ENCODE assay signal across 25 cellular contexts in the genomic region with DNA sequence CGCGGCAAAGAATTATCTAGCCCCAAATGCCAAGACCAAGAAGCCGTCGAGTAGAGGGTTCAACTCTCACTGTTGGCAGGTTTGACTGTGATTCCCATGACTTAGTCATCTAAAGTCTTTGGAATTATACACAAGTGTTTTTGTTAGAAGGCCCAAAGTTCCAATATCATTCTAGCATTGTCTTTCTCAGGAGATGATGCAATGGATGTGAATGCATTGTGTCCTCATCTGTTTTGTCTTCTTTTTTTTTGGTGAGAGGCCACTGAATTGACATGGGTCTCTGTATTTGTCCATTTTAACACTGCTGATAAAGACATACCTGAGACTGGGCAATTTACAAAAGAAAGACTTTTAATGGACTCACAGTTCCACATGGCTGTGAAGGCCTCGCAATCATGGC.
"Had no signal": no experiment of that assay in that cellular context is flagged by ENCODE, and none has a peak within 500 bp of the region (broad histone marks: within the 10 kb centered on the region; RNA-seq: fewer than 3 reads in every experiment).

No MANE protein-coding gene starts in this region.

- H3K4me3 Mint-ChIP-seq: effector memory CD8-positive, alpha-beta T cell; memory B cell; naive thymus-derived CD4-positive, alpha-beta T cell; nephron progenitor cell; stimulated activated memory B cell treated with anti-CD40 and anti-IgM and Interleukin-4, amounts not matched to agents 10 μg/mL and 1 μg/mL and 100 μg/mL, for 72 hours; type B pancreatic cell had no signal

- H3K9me3 ChIP-seq: esophagus squamous epithelium, gastrocnemius medialis, prostate gland, spleen, testis, tibial artery had no signal

- H3K9me3 Mint-ChIP-seq: effector memory CD8-positive, alpha-beta T cell had no signal

- H3K27ac ChIP-seq: esophagus squamous epithelium, gastrocnemius medialis, prostate gland, skin epidermis, spleen, testis, tibial artery had no signal

- H3K36me3 Mint-ChIP-seq: memory B cell; stimulated activated memory B cell treated with anti-CD40 and anti-IgM and Interleukin-4, amounts not matched to agents 10 μg/mL and 1 μg/mL and 100 μg/mL, for 72 hours had no signal

- H3K27me3 Mint-ChIP-seq: naive thymus-derived CD4-positive, alpha-beta T cell; stimulated activated memory B cell treated with anti-CD40 and anti-IgM and Interleukin-4, amounts not matched to agents 10 μg/mL and 1 μg/mL and 100 μg/mL, for 72 hours; type B pancreatic cell had no signal

- H3K27ac Mint-ChIP-seq: effector memory CD8-positive, alpha-beta T cell; memory B cell; nephron progenitor cell; stimulated activated memory B cell treated with anti-CD40 and anti-IgM and Interleukin-4, amounts not matched to agents 10 μg/mL and 1 μg/mL and 100 μg/mL, for 72 hours; type B pancreatic cell had no signal

- H3K4me1 ChIP-seq: gastrocnemius medialis, prostate gland, spleen, testis, tibial artery had no signal

- H3K36me3 ChIP-seq: esophagus squamous epithelium, gastrocnemius medialis, prostate gland, spleen, tibial artery had no signal

- H3K4me3 ChIP-seq: esophagus squamous epithelium, gastrocnemius medialis, lung, prostate gland, skin epidermis, spleen, testis, tibial artery had no signal

- H3K4me1 Mint-ChIP-seq: memory B cell; stimulated activated memory B cell treated with anti-CD40 and anti-IgM and Interleukin-4, amounts not matched to agents 10 μg/mL and 1 μg/mL and 100 μg/mL, for 72 hours had no signal

- H3K27me3 ChIP-seq: esophagus squamous epithelium, gastrocnemius medialis, spleen, testis, tibial artery had no signal

- DNase-seq: cortex of kidney; effector memory CD8-positive, alpha-beta T cell; erythroblast; esophagus squamous epithelium; foreskin fibroblast; gastrocnemius medialis; head of caudate nucleus; kidney; midbrain; naive thymus-derived CD4-positive, alpha-beta T cell; nephron progenitor cell; nucleus accumbens; right cardiac atrium; spleen; stimulated activated CD4-positive, alpha-beta T cell treated with anti-CD3 and anti-CD28 coated beads, Interleukin-4, amount 100 ng/mL, for 4 hours; stimulated activated naive CD8-positive, alpha-beta T cell treated with anti-CD3 and anti-CD28 coated beads, Interleukin-15, Interleukin-2, amounts not matched to agents 100 U/mL and 50 U/mL, for 24 hours; substantia nigra; testis; tibial artery had no signal
